In genomic region chr16:86318119-86318518, GRCh38 we compare ENCODE assay signal across 27 cellular contexts.
A peak's percentile ranks its signal among the peaks of the same experiment; 100 is the strongest.
DNase-seq lines count a peak whose midpoint lies in the region; ATAC-seq and TF ChIP-seq lines count a peak whose summit lies in the region.
"Had no signal": no experiment of that assay in that cellular context is flagged by ENCODE, and none has a peak within 500 bp of the region (broad histone marks: within the 10 kb centered on the region; RNA-seq: fewer than 3 reads in every experiment).

No MANE protein-coding gene starts in this region.

- H3K9me3 Mint-ChIP-seq in activated naive CD4-positive, alpha-beta T cell treated with anti-CD3 and anti-CD28 coated beads, Interleukin-2, amount 10 ng/mL, durations not matched to agents 7 days and 5 days = no peaks in the 10 kb centered on the region
- H3K9me3 Mint-ChIP-seq in activated CD8-positive, alpha-beta T cell treated with anti-CD3 and anti-CD28 coated beads for 36 hours = no peaks in the 10 kb centered on the region
- H3K9me3 Mint-ChIP-seq: activated naive CD4-positive, alpha-beta T cell treated with anti-CD3 and anti-CD28 coated beads for 36 hours; dendritic cell treated with granulocyte-macrophage colony-stimulating factor and Interleukin-4, amounts not matched to agents 40 ng/mL and 50 ng/mL, for 4 days had no signal

- POLR2A ChIA-PET in activated CD8-positive, alpha-beta T cell treated with anti-CD3 and anti-CD28 coated beads for 36 hours (lab: Charles Lee) = no interaction called here

- peak; percentile 22 for DNase-seq in activated naive CD4-positive, alpha-beta T cell treated with anti-CD3 and anti-CD28 coated beads, Interleukin-2, amount 10 ng/mL, durations not matched to agents 7 days and 5 days
- DNase-seq in activated naive CD4-positive, alpha-beta T cell treated with anti-CD3 and anti-CD28 coated beads, Interleukin-2, amount 50 U/mL, for 16 hours = no peak
- DNase-seq in Kasumi-1 (lab: John Stamatoyannopoulos, UW) = peak; percentile 32 to 52
- DNase-seq in activated CD8-positive, alpha-beta T cell treated with anti-CD3 and anti-CD28 coated beads for 36 hours = no peak
- DNase-seq in stimulated activated naive CD8-positive, alpha-beta T cell treated with anti-CD3 and anti-CD28 coated beads, Interleukin-15, Interleukin-2, amounts not matched to agents 100 U/mL and 50 U/mL, for 24 hours = no peak
- DNase-seq in iPS-NIHi7 (ENCODE audit: extremely low spot score) = no peak
- DNase-seq: activated CD4-positive, alpha-beta T cell treated with anti-CD3 and anti-CD28 coated beads, Interleukin-2, amount 50 U/mL, for 4 hours; activated CD4-positive, CD25-positive, alpha-beta regulatory T cell; activated naive CD4-positive, alpha-beta T cell treated with anti-CD3 and anti-CD28 coated beads for 36 hours; caudate nucleus; EL; hippocampal formation; KG1; left ventricle myocardium inferior; naive B cell; NCI-H1694; NCI-H2227 treated with DMSO at 0.1 percent for 48 hours; occipital lobe; PC-3; Right ventricle myocardium superior; stimulated activated CD4-positive, alpha-beta T cell treated with anti-CD3 and anti-CD28 coated beads, Interleukin-4, amount 100 ng/mL, for 1 hour; stimulated activated naive CD4-positive, alpha-beta T cell treated with Interleukin-2 at 50 U/mL for 16 hours; SW 1271 had no signal

- TF ChIP-seq CTCF in activated CD8-positive, alpha-beta T cell treated with anti-CD3 and anti-CD28 coated beads for 36 hours (IDR thresholded peaks at IDR 0.05) = no peak

- no peaks in the 10 kb centered on the region for H3K36me3 Mint-ChIP-seq in activated naive CD4-positive, alpha-beta T cell treated with anti-CD3 and anti-CD28 coated beads, Interleukin-2, amount 10 ng/mL, durations not matched to agents 7 days and 5 days
- no peaks in the 10 kb centered on the region for H3K36me3 Mint-ChIP-seq in activated CD8-positive, alpha-beta T cell treated with anti-CD3 and anti-CD28 coated beads for 36 hours (ENCODE audit: low read depth)
- H3K36me3 Mint-ChIP-seq: CD14-positive monocyte, naive B cell had no signal

- peak; percentile 42 for ATAC-seq in activated CD8-positive, alpha-beta T cell treated with anti-CD3 and anti-CD28 coated beads for 36 hours
- ATAC-seq in stimulated activated naive CD8-positive, alpha-beta T cell treated with anti-CD3 and anti-CD28 coated beads, Interleukin-15, Interleukin-2, amounts not matched to agents 100 U/mL and 50 U/mL, for 24 hours = peak; percentile 33
- ATAC-seq in HG02840 (IDR thresholded peaks at IDR 0.05; ENCODE audit: low FRiP score, unreplicated experiment) = no peak
- ATAC-seq: gastroesophageal sphincter, PC-3 had no signal

- H3K27ac Mint-ChIP-seq in activated naive CD4-positive, alpha-beta T cell treated with anti-CD3 and anti-CD28 coated beads, Interleukin-2, amount 10 ng/mL, durations not matched to agents 7 days and 5 days = no peak overlapping the region
- H3K27ac Mint-ChIP-seq in activated CD8-positive, alpha-beta T cell treated with anti-CD3 and anti-CD28 coated beads for 36 hours = no peak overlapping the region
- H3K27ac Mint-ChIP-seq: activated naive CD4-positive, alpha-beta T cell treated with anti-CD3 and anti-CD28 coated beads for 36 hours; CD14-positive monocyte; dendritic cell treated with granulocyte-macrophage colony-stimulating factor and Interleukin-4, amounts not matched to agents 40 ng/mL and 50 ng/mL, for 4 days had no signal

- H3K4me3 Mint-ChIP-seq in activated naive CD4-positive, alpha-beta T cell treated with anti-CD3 and anti-CD28 coated beads, Interleukin-2, amount 10 ng/mL, durations not matched to agents 7 days and 5 days = no peak overlapping the region
- no peak overlapping the region for H3K4me3 Mint-ChIP-seq in activated CD8-positive, alpha-beta T cell treated with anti-CD3 and anti-CD28 coated beads for 36 hours
- H3K4me3 Mint-ChIP-seq: activated naive CD4-positive, alpha-beta T cell treated with anti-CD3 and anti-CD28 coated beads for 36 hours; CD14-positive monocyte; dendritic cell treated with granulocyte-macrophage colony-stimulating factor and Interleukin-4, amounts not matched to agents 40 ng/mL and 50 ng/mL, for 4 days; naive B cell had no signal

- CTCF ChIA-PET in activated naive CD4-positive, alpha-beta T cell treated with anti-CD3 and anti-CD28 coated beads, Interleukin-2, amount 10 ng/mL, durations not matched to agents 7 days and 5 days (lab: Charles Lee) = interaction anchor here (1.3 kb wide), 1 partner anchor 497 kb away, joined by 3 read pairs; no protein-coding TSS in a partner anchor
- CTCF ChIA-PET in activated CD8-positive, alpha-beta T cell treated with anti-CD3 and anti-CD28 coated beads for 36 hours (lab: Charles Lee) = no interaction called here

- intact Hi-C loops in activated CD8-positive, alpha-beta T cell treated with anti-CD3 and anti-CD28 coated beads for 36 hours (cut with micrococcal nuclease) = no loop called here

- no peaks in the 10 kb centered on the region for H3K4me1 Mint-ChIP-seq in activated naive CD4-positive, alpha-beta T cell treated with anti-CD3 and anti-CD28 coated beads, Interleukin-2, amount 10 ng/mL, durations not matched to agents 7 days and 5 days
- no peaks in the 10 kb centered on the region for H3K4me1 Mint-ChIP-seq in activated CD8-positive, alpha-beta T cell treated with anti-CD3 and anti-CD28 coated beads for 36 hours (ENCODE audit: low read depth)
- H3K4me1 Mint-ChIP-seq: CD14-positive monocyte, naive B cell had no signal

- H3K27me3 Mint-ChIP-seq in activated naive CD4-positive, alpha-beta T cell treated with anti-CD3 and anti-CD28 coated beads, Interleukin-2, amount 10 ng/mL, durations not matched to agents 7 days and 5 days = peaks cover 14% of the 10 kb centered on the region
- H3K27me3 Mint-ChIP-seq in activated CD8-positive, alpha-beta T cell treated with anti-CD3 and anti-CD28 coated beads for 36 hours = peaks cover 5% of the 10 kb centered on the region

Comparison
In these comparisons a context has a peak if more than half of its experiments do, and no peak if none do; other contexts are left out.
1. DNase-seq: peak in activated naive CD4-positive, alpha-beta T cell treated with anti-CD3 and anti-CD28 coated beads, Interleukin-2, amount 10 ng/mL, durations not matched to agents 7 days and 5 days (single experiment) and Kasumi-1 (2 of 2); none in activated naive CD4-positive, alpha-beta T cell treated with anti-CD3 and anti-CD28 coated beads, Interleukin-2, amount 50 U/mL, for 16 hours (single experiment), activated CD8-positive, alpha-beta T cell treated with anti-CD3 and anti-CD28 coated beads for 36 hours (single experiment), stimulated activated naive CD8-positive, alpha-beta T cell treated with anti-CD3 and anti-CD28 coated beads, Interleukin-15, Interleukin-2, amounts not matched to agents 100 U/mL and 50 U/mL, for 24 hours (single experiment) and iPS-NIHi7 (single experiment).